Comparison of ENCODE assay signal across 20 cellular contexts in genomic region chr7:8605227-8605626, GRCh38.
"Had no signal": no experiment of that assay in that cellular context is flagged by ENCODE, and none has a peak within 500 bp of the region (broad histone marks: within the 10 kb centered on the region; RNA-seq: fewer than 3 reads in every experiment).

No MANE protein-coding gene starts in this region.

- H3K27ac Mint-ChIP-seq: activated CD4-positive, alpha-beta T cell treated with anti-CD3 and anti-CD28 coated beads, Interleukin-2, amount 10 ng/mL, durations not matched to agents 7 days and 5 days; activated CD8-positive, alpha-beta T cell treated with anti-CD3 and anti-CD28 coated beads, Interleukin-2, amount 10 ng/mL, durations not matched to agents 7 days and 5 days; activated naive CD4-positive, alpha-beta T cell treated with anti-CD3 and anti-CD28 coated beads, Interleukin-2, amount 10 ng/mL, durations not matched to agents 7 days and 5 days; activated naive CD8-positive, alpha-beta T cell treated with anti-CD3 and anti-CD28 coated beads, Interleukin-2, amount 50 U/mL, for 24 hours; natural killer cell treated with Interleukin-12 subunit alpha and Interleukin-12 subunit beta and Interleukin-15 and Interleukin-18, amount 100 ng/mL, for 72 hours; stimulated activated naive CD8-positive, alpha-beta T cell treated with anti-CD3 and anti-CD28 coated beads, Interleukin-15, amount 100 ng/mL, for 72 hours had no signal

- DNase-seq: activated CD4-positive, alpha-beta T cell treated with anti-CD3 and anti-CD28 coated beads, Interleukin-2, amount 10 ng/mL, durations not matched to agents 7 days and 5 days; activated CD8-positive, alpha-beta memory T cell treated with anti-CD3 and anti-CD28 coated beads, Interleukin-2, amount 50 U/mL, for 4 hours; activated CD8-positive, alpha-beta T cell treated with anti-CD3 and anti-CD28 coated beads, Interleukin-2, amount 10 ng/mL, durations not matched to agents 7 days and 5 days; activated effector memory CD4-positive, alpha-beta T cell treated with Interleukin-2 at 50 U/mL for 16 hours; activated naive CD4-positive, alpha-beta T cell treated with anti-CD3 and anti-CD28 coated beads, Interleukin-2, amount 10 ng/mL, durations not matched to agents 7 days and 5 days; activated naive CD8-positive, alpha-beta T cell treated with anti-CD3 and anti-CD28 coated beads, Interleukin-2, amount 50 U/mL, for 24 hours; activated T-cell treated with anti-CD3 and anti-CD28 coated beads, Interleukin-2, amount 50 U/mL, for 4 hours; aorta; brain microvascular endothelial cell; foreskin melanocyte; glutamatergic neuron; hippocampal formation; right lobe of liver; small intestine; stimulated activated CD4-positive, alpha-beta T cell treated with anti-CD3 and anti-CD28 coated beads, Interleukin-15, amount 100 ng/mL, for 24 hours; stimulated activated CD4-positive, alpha-beta T cell treated with anti-CD3 and anti-CD28 coated beads, Interleukin-2, amount 100 ng/mL, for 48 hours; stimulated activated naive CD8-positive, alpha-beta T cell treated with anti-CD3 and anti-CD28 coated beads, Interleukin-15, amount 100 ng/mL, for 72 hours; transverse colon had no signal

- H3K4me1 Mint-ChIP-seq: activated CD4-positive, alpha-beta T cell treated with anti-CD3 and anti-CD28 coated beads, Interleukin-2, amount 10 ng/mL, durations not matched to agents 7 days and 5 days; activated naive CD4-positive, alpha-beta T cell treated with anti-CD3 and anti-CD28 coated beads, Interleukin-2, amount 10 ng/mL, durations not matched to agents 7 days and 5 days; activated naive CD8-positive, alpha-beta T cell treated with anti-CD3 and anti-CD28 coated beads, Interleukin-2, amount 50 U/mL, for 24 hours; central memory CD8-positive, alpha-beta T cell; stimulated activated naive CD8-positive, alpha-beta T cell treated with anti-CD3 and anti-CD28 coated beads, Interleukin-15, amount 100 ng/mL, for 72 hours had no signal

- H3K36me3 Mint-ChIP-seq: activated naive CD4-positive, alpha-beta T cell treated with anti-CD3 and anti-CD28 coated beads, Interleukin-2, amount 10 ng/mL, durations not matched to agents 7 days and 5 days; natural killer cell treated with Interleukin-12 subunit alpha and Interleukin-12 subunit beta and Interleukin-15 and Interleukin-18, amount 100 ng/mL, for 72 hours had no signal

- H3K4me3 Mint-ChIP-seq: activated CD4-positive, alpha-beta T cell treated with anti-CD3 and anti-CD28 coated beads, Interleukin-2, amount 10 ng/mL, durations not matched to agents 7 days and 5 days; activated CD8-positive, alpha-beta T cell treated with anti-CD3 and anti-CD28 coated beads, Interleukin-2, amount 10 ng/mL, durations not matched to agents 7 days and 5 days; activated naive CD4-positive, alpha-beta T cell treated with anti-CD3 and anti-CD28 coated beads, Interleukin-2, amount 10 ng/mL, durations not matched to agents 7 days and 5 days; activated naive CD8-positive, alpha-beta T cell treated with anti-CD3 and anti-CD28 coated beads, Interleukin-2, amount 50 U/mL, for 24 hours; activated T-cell treated with anti-CD3 and anti-CD28 coated beads, Interleukin-2, amount 50 U/mL, for 4 hours; central memory CD8-positive, alpha-beta T cell; natural killer cell treated with Interleukin-12 subunit alpha and Interleukin-12 subunit beta and Interleukin-15 and Interleukin-18, amount 100 ng/mL, for 72 hours; stimulated activated naive CD8-positive, alpha-beta T cell treated with anti-CD3 and anti-CD28 coated beads, Interleukin-15, amount 100 ng/mL, for 72 hours had no signal

- H3K9me3 Mint-ChIP-seq: activated CD4-positive, alpha-beta T cell treated with anti-CD3 and anti-CD28 coated beads, Interleukin-2, amount 10 ng/mL, durations not matched to agents 7 days and 5 days; activated naive CD4-positive, alpha-beta T cell treated with anti-CD3 and anti-CD28 coated beads, Interleukin-2, amount 10 ng/mL, durations not matched to agents 7 days and 5 days; activated T-cell treated with anti-CD3 and anti-CD28 coated beads, Interleukin-2, amount 50 U/mL, for 4 hours had no signal

- H3K27me3 Mint-ChIP-seq: activated CD4-positive, alpha-beta T cell treated with anti-CD3 and anti-CD28 coated beads, Interleukin-2, amount 10 ng/mL, durations not matched to agents 7 days and 5 days; activated naive CD4-positive, alpha-beta T cell treated with anti-CD3 and anti-CD28 coated beads, Interleukin-2, amount 10 ng/mL, durations not matched to agents 7 days and 5 days; activated naive CD8-positive, alpha-beta T cell treated with anti-CD3 and anti-CD28 coated beads, Interleukin-2, amount 50 U/mL, for 24 hours; central memory CD8-positive, alpha-beta T cell; natural killer cell treated with Interleukin-12 subunit alpha and Interleukin-12 subunit beta and Interleukin-15 and Interleukin-18, amount 100 ng/mL, for 72 hours; stimulated activated naive CD8-positive, alpha-beta T cell treated with anti-CD3 and anti-CD28 coated beads, Interleukin-15, amount 100 ng/mL, for 72 hours had no signal
